In the genomic region with DNA sequence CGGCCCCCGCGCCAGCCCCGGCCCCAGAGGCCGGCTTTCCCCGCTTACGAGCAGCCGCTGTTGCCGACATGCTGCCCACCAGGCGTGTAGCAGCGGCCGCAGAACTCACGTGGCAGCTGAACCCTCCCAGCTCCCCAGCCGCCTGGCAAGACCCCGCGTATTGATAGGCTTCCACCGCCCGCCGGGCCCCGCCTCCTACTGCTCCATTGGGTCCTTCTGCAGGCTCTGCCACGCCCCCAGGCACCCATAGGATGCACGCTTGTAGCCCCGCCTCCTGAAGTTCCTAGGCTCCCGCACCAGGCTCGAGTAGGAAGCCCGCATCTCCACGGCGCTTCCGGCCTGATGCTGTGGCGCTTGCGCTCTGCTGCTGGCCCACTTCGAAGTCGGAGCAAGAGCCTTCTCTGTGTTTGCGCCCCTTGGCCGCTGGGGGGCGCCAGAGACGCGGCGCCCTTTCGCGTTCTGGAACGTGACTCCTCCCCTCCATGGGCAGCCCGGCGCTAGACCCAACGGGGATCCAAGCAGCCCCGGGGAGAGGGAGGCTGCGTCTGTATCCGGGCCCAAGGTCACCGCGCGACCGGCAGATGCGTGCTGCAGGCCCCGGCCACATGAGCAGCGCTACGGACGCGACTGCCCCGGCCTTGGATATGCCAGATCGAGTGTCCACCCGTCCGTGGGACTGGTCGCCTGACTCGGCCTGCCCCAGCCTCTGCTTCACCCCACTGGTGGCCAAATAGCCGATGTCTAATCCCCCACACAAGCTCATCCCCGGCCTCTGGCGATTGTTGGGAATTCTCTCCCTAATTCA, we compare ENCODE assay signal across 1 cellular context.
TF ChIP-seq lines count a peak whose summit lies in the region.

A gene (plus strand): TSS at position 566 of the 805 bp plus-strand sequence. CDS start 993 bp downstream, outside the sequence.
A gene with protein sequence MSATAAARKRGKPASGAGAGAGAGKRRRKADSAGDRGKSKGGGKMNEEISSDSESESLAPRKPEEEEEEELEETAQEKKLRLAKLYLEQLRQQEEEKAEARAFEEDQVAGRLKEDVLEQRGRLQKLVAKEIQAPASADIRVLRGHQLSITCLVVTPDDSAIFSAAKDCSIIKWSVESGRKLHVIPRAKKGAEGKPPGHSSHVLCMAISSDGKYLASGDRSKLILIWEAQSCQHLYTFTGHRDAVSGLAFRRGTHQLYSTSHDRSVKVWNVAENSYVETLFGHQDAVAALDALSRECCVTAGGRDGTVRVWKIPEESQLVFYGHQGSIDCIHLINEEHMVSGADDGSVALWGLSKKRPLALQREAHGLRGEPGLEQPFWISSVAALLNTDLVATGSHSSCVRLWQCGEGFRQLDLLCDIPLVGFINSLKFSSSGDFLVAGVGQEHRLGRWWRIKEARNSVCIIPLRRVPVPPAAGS (minus strand): TSS at position 107 of the 805 bp plus-strand sequence. CDS start 37 bp downstream, at position 70.

TF ChIP-seq in K562, 482 proteins besides CTCF, POLR2A, EP300 and RAD21 (continued from another document):
- TF ChIP-seq, protein P1, sequence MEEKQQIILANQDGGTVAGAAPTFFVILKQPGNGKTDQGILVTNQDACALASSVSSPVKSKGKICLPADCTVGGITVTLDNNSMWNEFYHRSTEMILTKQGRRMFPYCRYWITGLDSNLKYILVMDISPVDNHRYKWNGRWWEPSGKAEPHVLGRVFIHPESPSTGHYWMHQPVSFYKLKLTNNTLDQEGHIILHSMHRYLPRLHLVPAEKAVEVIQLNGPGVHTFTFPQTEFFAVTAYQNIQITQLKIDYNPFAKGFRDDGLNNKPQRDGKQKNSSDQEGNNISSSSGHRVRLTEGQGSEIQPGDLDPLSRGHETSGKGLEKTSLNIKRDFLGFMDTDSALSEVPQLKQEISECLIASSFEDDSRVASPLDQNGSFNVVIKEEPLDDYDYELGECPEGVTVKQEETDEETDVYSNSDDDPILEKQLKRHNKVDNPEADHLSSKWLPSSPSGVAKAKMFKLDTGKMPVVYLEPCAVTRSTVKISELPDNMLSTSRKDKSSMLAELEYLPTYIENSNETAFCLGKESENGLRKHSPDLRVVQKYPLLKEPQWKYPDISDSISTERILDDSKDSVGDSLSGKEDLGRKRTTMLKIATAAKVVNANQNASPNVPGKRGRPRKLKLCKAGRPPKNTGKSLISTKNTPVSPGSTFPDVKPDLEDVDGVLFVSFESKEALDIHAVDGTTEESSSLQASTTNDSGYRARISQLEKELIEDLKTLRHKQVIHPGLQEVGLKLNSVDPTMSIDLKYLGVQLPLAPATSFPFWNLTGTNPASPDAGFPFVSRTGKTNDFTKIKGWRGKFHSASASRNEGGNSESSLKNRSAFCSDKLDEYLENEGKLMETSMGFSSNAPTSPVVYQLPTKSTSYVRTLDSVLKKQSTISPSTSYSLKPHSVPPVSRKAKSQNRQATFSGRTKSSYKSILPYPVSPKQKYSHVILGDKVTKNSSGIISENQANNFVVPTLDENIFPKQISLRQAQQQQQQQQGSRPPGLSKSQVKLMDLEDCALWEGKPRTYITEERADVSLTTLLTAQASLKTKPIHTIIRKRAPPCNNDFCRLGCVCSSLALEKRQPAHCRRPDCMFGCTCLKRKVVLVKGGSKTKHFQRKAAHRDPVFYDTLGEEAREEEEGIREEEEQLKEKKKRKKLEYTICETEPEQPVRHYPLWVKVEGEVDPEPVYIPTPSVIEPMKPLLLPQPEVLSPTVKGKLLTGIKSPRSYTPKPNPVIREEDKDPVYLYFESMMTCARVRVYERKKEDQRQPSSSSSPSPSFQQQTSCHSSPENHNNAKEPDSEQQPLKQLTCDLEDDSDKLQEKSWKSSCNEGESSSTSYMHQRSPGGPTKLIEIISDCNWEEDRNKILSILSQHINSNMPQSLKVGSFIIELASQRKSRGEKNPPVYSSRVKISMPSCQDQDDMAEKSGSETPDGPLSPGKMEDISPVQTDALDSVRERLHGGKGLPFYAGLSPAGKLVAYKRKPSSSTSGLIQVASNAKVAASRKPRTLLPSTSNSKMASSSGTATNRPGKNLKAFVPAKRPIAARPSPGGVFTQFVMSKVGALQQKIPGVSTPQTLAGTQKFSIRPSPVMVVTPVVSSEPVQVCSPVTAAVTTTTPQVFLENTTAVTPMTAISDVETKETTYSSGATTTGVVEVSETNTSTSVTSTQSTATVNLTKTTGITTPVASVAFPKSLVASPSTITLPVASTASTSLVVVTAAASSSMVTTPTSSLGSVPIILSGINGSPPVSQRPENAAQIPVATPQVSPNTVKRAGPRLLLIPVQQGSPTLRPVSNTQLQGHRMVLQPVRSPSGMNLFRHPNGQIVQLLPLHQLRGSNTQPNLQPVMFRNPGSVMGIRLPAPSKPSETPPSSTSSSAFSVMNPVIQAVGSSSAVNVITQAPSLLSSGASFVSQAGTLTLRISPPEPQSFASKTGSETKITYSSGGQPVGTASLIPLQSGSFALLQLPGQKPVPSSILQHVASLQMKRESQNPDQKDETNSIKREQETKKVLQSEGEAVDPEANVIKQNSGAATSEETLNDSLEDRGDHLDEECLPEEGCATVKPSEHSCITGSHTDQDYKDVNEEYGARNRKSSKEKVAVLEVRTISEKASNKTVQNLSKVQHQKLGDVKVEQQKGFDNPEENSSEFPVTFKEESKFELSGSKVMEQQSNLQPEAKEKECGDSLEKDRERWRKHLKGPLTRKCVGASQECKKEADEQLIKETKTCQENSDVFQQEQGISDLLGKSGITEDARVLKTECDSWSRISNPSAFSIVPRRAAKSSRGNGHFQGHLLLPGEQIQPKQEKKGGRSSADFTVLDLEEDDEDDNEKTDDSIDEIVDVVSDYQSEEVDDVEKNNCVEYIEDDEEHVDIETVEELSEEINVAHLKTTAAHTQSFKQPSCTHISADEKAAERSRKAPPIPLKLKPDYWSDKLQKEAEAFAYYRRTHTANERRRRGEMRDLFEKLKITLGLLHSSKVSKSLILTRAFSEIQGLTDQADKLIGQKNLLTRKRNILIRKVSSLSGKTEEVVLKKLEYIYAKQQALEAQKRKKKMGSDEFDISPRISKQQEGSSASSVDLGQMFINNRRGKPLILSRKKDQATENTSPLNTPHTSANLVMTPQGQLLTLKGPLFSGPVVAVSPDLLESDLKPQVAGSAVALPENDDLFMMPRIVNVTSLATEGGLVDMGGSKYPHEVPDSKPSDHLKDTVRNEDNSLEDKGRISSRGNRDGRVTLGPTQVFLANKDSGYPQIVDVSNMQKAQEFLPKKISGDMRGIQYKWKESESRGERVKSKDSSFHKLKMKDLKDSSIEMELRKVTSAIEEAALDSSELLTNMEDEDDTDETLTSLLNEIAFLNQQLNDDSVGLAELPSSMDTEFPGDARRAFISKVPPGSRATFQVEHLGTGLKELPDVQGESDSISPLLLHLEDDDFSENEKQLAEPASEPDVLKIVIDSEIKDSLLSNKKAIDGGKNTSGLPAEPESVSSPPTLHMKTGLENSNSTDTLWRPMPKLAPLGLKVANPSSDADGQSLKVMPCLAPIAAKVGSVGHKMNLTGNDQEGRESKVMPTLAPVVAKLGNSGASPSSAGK (IDR thresholded peaks at IDR 0.05), result peak; percentile 74
- TF ChIP-seq NR4A1 (CRISPR knock-in tag; IDR thresholded peaks at IDR 0.05) (no peak), NR4A1 (tag; IDR thresholded peaks at IDR 0.05) (0 out of 2 replicates have a peak, but pooled peaks have one; percentile 26), RBFOX2 (IDR thresholded peaks at IDR 0.05; ENCODE audit: low read depth, low read length) (peak; percentile 88), CREM (IDR thresholded peaks at IDR 0.05; ENCODE audit: low read depth) (peak; percentile 33; the same call in 1 of the 2 replicates)
